27 cellular contexts compared by ENCODE assay signal in the genomic region with DNA sequence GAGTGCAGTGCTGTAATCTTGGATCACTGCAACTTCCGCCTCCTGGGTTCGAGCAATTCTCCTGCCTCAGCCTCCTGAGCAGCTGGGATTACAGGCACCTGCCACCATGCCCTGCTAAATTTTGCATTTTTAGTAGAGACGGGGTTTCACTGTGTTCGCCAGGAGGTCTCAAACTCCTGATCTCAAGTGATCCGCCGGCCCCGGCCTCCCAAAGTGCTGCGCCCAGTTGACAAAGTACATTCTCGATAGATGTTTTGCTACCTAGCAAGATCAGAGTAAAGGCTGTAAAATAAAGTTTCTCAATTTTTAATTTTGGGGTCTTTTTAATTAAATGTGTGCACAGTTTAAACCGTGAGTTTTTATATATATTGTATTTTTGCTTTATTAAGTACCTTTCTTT.
"Had no signal": no experiment of that assay in that cellular context is flagged by ENCODE, and none has a peak within 500 bp of the region (broad histone marks: within the 10 kb centered on the region; RNA-seq: fewer than 3 reads in every experiment).

No MANE protein-coding gene starts in this region.

- H3K27me3 ChIP-seq: colonic mucosa, dorsolateral prefrontal cortex, esophagus muscularis mucosa, esophagus squamous epithelium, foreskin keratinocyte, gastrocnemius medialis, gastroesophageal sphincter, heart left ventricle had no signal

- FAIRE-seq: endometrium, endothelial cell of umbilical vein, frontal cortex had no signal

- DNase-seq: colonic mucosa; cortex of kidney; dermis blood vessel endothelial cell; dorsolateral prefrontal cortex; effector CD4-positive, alpha-beta T cell; effector CD8-positive, alpha-beta T cell; effector memory CD4-positive, alpha-beta T cell; effector memory CD8-positive, alpha-beta T cell; endodermal cell; erythroblast; esophagus squamous epithelium; foreskin fibroblast; foreskin keratinocyte; foreskin melanocyte; gastrocnemius medialis; glutamatergic neuron; head of caudate nucleus; heart left ventricle had no signal

- H3K9me3 ChIP-seq: colonic mucosa, esophagus muscularis mucosa, esophagus squamous epithelium, gastrocnemius medialis, gastroesophageal sphincter, heart left ventricle had no signal

- H3K9me3 Mint-ChIP-seq: dendritic cell treated with granulocyte-macrophage colony-stimulating factor and Interleukin-4, amounts not matched to agents 40 ng/mL and 50 ng/mL, for 4 days; effector memory CD8-positive, alpha-beta T cell; endodermal cell had no signal

- H3K27ac ChIP-seq: colonic mucosa, coronary artery, dorsolateral prefrontal cortex, epithelial cell of prostate, esophagus muscularis mucosa, esophagus squamous epithelium, foreskin keratinocyte, gastrocnemius medialis, gastroesophageal sphincter, heart left ventricle had no signal

- H3K4me1 Mint-ChIP-seq: endodermal cell had no signal

- H3K4me3 ChIP-seq: colonic mucosa, coronary artery, dorsolateral prefrontal cortex, esophagus muscularis mucosa, esophagus squamous epithelium, gastrocnemius medialis, gastroesophageal sphincter, heart left ventricle had no signal

- H3K27ac Mint-ChIP-seq: dendritic cell treated with granulocyte-macrophage colony-stimulating factor and Interleukin-4, amounts not matched to agents 40 ng/mL and 50 ng/mL, for 4 days; effector memory CD8-positive, alpha-beta T cell; endodermal cell had no signal

- H3K27me3 Mint-ChIP-seq: dendritic cell treated with granulocyte-macrophage colony-stimulating factor and Interleukin-4, amounts not matched to agents 40 ng/mL and 50 ng/mL, for 4 days; effector memory CD8-positive, alpha-beta T cell had no signal

- H3K4me3 Mint-ChIP-seq: dendritic cell treated with granulocyte-macrophage colony-stimulating factor and Interleukin-4, amounts not matched to agents 40 ng/mL and 50 ng/mL, for 4 days; effector memory CD8-positive, alpha-beta T cell; endodermal cell had no signal

- ATAC-seq: effector memory CD8-positive, alpha-beta T cell; esophagus mucosa; foreskin keratinocyte; gastrocnemius medialis; gastroesophageal sphincter; heart left ventricle had no signal

- H3K36me3 ChIP-seq: colonic mucosa, esophagus muscularis mucosa, esophagus squamous epithelium, gastrocnemius medialis, gastroesophageal sphincter, heart left ventricle had no signal

- H3K4me1 ChIP-seq: colonic mucosa, esophagus muscularis mucosa, esophagus squamous epithelium, foreskin keratinocyte, gastrocnemius medialis, gastroesophageal sphincter, heart left ventricle had no signal
